In genomic region chr2:27086090-27086721, GRCh38 we compare ENCODE assay signal across 8 cellular contexts. TPM values are rescaled to one million over a fixed set of nuclear protein-coding genes. Genes with fewer than 3 reads are reported as not detected.
DNase-seq lines count a peak whose midpoint lies in the region; ATAC-seq and TF ChIP-seq lines count a peak whose summit lies in the region.

No MANE protein-coding gene starts in this region.

- peak; percentile 77 for ATAC-seq in GM21515 (IDR thresholded peaks at IDR 0.05; ENCODE audit: unreplicated experiment)

- peak overlapping the region; percentile 52 for H3K27ac ChIP-seq in HUES64 (ENCODE audit: low read depth, low read length)
- no peak overlapping the region for H3K27ac ChIP-seq in OCI-LY1 (ENCODE audit: low read depth, low read length, poor library complexity, severe bottlenecking)

- no peaks in the 10 kb centered on the region for H3K36me3 ChIP-seq in HUES64 (ENCODE audit: insufficient read depth, low read length)
- H3K36me3 ChIP-seq in OCI-LY1 (ENCODE audit: insufficient read depth, low read length) = no peaks in the 10 kb centered on the region

- no peaks in the 10 kb centered on the region for H3K9me2 ChIP-seq in OCI-LY1 (ENCODE audit: low read depth, low read length)

- H3K9ac ChIP-seq in HUES64 (ENCODE audit: low read depth, low read length) (peak overlapping the region; percentile 82), OCI-LY1 (ENCODE audit: low read length) (peak overlapping the region; percentile 73)

- H3K79me2 ChIP-seq in OCI-LY1 (ENCODE audit: insufficient read depth, low read length) = no peaks in the 10 kb centered on the region

- DNase-seq in DMS 273 treated with DMSO at 0.1 percent for 48 hours (lab: John Stamatoyannopoulos, UW) (peak; percentile 81), activated T-cell treated with anti-CD3 and anti-CD28 coated beads for 1 hour (ENCODE audit: low read depth) (peak; percentile 96), epidermal melanocyte (ENCODE audit: insufficient read length, low spot score) (peak; percentile 98)
- peak; percentile 97 for DNase-seq in stimulated activated CD8-positive, alpha-beta memory T cell treated with anti-CD3 and anti-CD28 coated beads, Interleukin-2, amount 100 ng/mL, for 48 hours (ENCODE audit: low read depth in 2 of 2)

- no peaks in the 10 kb centered on the region for H3K9me3 ChIP-seq in HUES64 (ENCODE audit: insufficient read depth, low read depth, low read length)
- no peaks in the 10 kb centered on the region for H3K9me3 ChIP-seq in OCI-LY1 (ENCODE audit: low read length)
- H3K9me3 ChIP-seq in mononuclear cell (ENCODE audit: low read depth, low read length) = no peaks in the 10 kb centered on the region

- H3K27me3 ChIP-seq in HUES64 (ENCODE audit: insufficient read depth, low read length) (peaks cover 24% of the 10 kb centered on the region), OCI-LY1 (ENCODE audit: insufficient read depth, low read length) (0 out of 2 replicates have a peak, but pooled peaks cover 11% of the 10 kb centered on the region), mononuclear cell (ENCODE audit: insufficient read depth, low read length) (no peaks in the 10 kb centered on the region)

- 0 out of 2 replicates have a peak, but pooled peaks cover 5% of the 10 kb centered on the region for H3K4me1 ChIP-seq in HUES64 (ENCODE audit: insufficient read depth, low read length)
- peaks cover 25% of the 10 kb centered on the region for H3K4me1 ChIP-seq in OCI-LY1 (ENCODE audit: insufficient read depth, low read length, severe bottlenecking)
- peaks cover 36% of the 10 kb centered on the region for H3K4me1 ChIP-seq in mononuclear cell (ENCODE audit: insufficient read depth, low read length)

- no peak overlapping the region for H2AFZ ChIP-seq in OCI-LY1 (ENCODE audit: low read length)

- peak overlapping the region; percentile 73 for H3K4me3 ChIP-seq in HUES64 (ENCODE audit: low read length)
- H3K4me3 ChIP-seq in OCI-LY1 (ENCODE audit: low read depth, low read length, poor library complexity, severe bottlenecking) = peak overlapping the region; percentile 67
- peak overlapping the region; percentile 58 for H3K4me3 ChIP-seq in mononuclear cell (ENCODE audit: low read length)

- H3K4me2 ChIP-seq in OCI-LY1 (ENCODE audit: low read length) = peak overlapping the region; percentile 88

- under 1% methylated on average over 80 of the region's 80 CpGs for WGBS in HUES64

- peak; percentile 63 for TF ChIP-seq CTCF in OCI-LY1 (IDR thresholded peaks at IDR 0.05; ENCODE audit: low read length)

- no peaks in the 10 kb centered on the region for H3F3A ChIP-seq in OCI-LY1 (ENCODE audit: insufficient read depth, low read length)

- H4K20me1 ChIP-seq in OCI-LY1 (ENCODE audit: insufficient read depth, low read length) = no peaks in the 10 kb centered on the region

RNA-seq across cellular contexts. Expression of gene KHK, which starts 0.4 kb away (rescaled TPM):
- 4.0 TPM for polyA plus RNA-seq in HUES64 (2013, experiment 1 of 2)
- polyA plus RNA-seq in HUES64 (2013, experiment 2 of 2) = 3.6 TPM
- total RNA-seq in mononuclear cell = 0.52 TPM

RNA-seq across cellular contexts. Expression of gene EMILIN1, which starts 7.8 kb away (rescaled TPM):
- 5.9 TPM for polyA plus RNA-seq in HUES64 (2013, experiment 1 of 2)
- 8.4 TPM for polyA plus RNA-seq in HUES64 (2013, experiment 2 of 2)
- 0.63 TPM for total RNA-seq in mononuclear cell

RNA-seq across cellular contexts. Expression of gene OST4, which starts 14.8 kb away (rescaled TPM):
- 170 TPM for polyA plus RNA-seq in HUES64 (2013, experiment 1 of 2)
- 183 TPM for polyA plus RNA-seq in HUES64 (2013, experiment 2 of 2)
- 222 TPM for total RNA-seq in mononuclear cell

RNA-seq across cellular contexts. Expression of gene CGREF1, which starts 32.7 kb away (rescaled TPM):
- polyA plus RNA-seq in HUES64 (2013, experiment 1 of 2) = 1.2 TPM
- polyA plus RNA-seq in HUES64 (2013, experiment 2 of 2) = 2.3 TPM
- 0.10 TPM for total RNA-seq in mononuclear cell

RNA-seq across cellular contexts. Expression of gene AGBL5, which starts 34.7 kb away (rescaled TPM):
- polyA plus RNA-seq in HUES64 (2013, experiment 1 of 2) = 35.8 TPM
- 52.5 TPM for polyA plus RNA-seq in HUES64 (2013, experiment 2 of 2)
- total RNA-seq in mononuclear cell = 8.9 TPM
